ENCODE assay signal across 17 cellular contexts in genomic region chr20:38871560-38871953, GRCh38. TPM values are rescaled to one million over a fixed set of nuclear protein-coding genes. Genes with fewer than 3 reads are reported as not detected.
DNase-seq lines count a peak whose midpoint lies in the region; ATAC-seq and TF ChIP-seq lines count a peak whose summit lies in the region.
"Had no signal": no experiment of that assay in that cellular context is flagged by ENCODE, and none has a peak within 500 bp of the region (broad histone marks: within the 10 kb centered on the region; RNA-seq: fewer than 3 reads in every experiment).

No MANE protein-coding gene starts in this region.

- no TSS peak for BruUV-seq in OCI-LY7 (replicated peaks; lab: Mats Ljungman, UMichigan)

- H3K36me3 Mint-ChIP-seq in activated T-cell treated with anti-CD3 and anti-CD28 coated beads, Interleukin-2, amount 50 U/mL, for 4 hours (ENCODE audit: insufficient read depth) = peaks cover 19% of the 10 kb centered on the region
- H3K36me3 Mint-ChIP-seq in stimulated activated naive B cell treated with anti-CD40 and anti-IgM and Interleukin-4, amounts not matched to agents 10 μg/mL and 1 μg/mL and 100 μg/mL, for 72 hours = peaks cover 28 to 43% of the 10 kb centered on the region in 2 donors

- no peaks in the 10 kb centered on the region for H3K9me2 ChIP-seq in OCI-LY7 (ENCODE audit: insufficient read depth, low read length)

- TF ChIP-seq CTCF in OCI-LY7 (conservative IDR thresholded peaks at IDR 0.05; ENCODE audit: low read length) = no peak
- no peak for TF ChIP-seq CTCF in heart left ventricle (IDR thresholded peaks at IDR 0.05)

- WGBS in heart left ventricle, 4 donors = 38 to 53% (median 46%) methylated on average over 3 of the region's 3 CpGs

- H3K27ac ChIP-seq in OCI-LY7 (ENCODE audit: low read depth, low read length, poor library complexity, severe bottlenecking) = peak overlapping the region; percentile 97
- peak overlapping the region; percentile 88 for H3K27ac ChIP-seq in effector memory CD4-positive, alpha-beta T cell (ENCODE audit: insufficient read depth, low read length, poor library complexity, severe bottlenecking)
- H3K27ac ChIP-seq in heart left ventricle = no peak overlapping the region
- H3K27ac ChIP-seq: GM23248, SJSA1 had no signal

- peaks cover 82% of the 10 kb centered on the region for H3K4me1 Mint-ChIP-seq in activated T-cell treated with anti-CD3 and anti-CD28 coated beads, Interleukin-2, amount 50 U/mL, for 4 hours (ENCODE audit: low read depth)
- H3K4me1 Mint-ChIP-seq in stimulated activated naive B cell treated with anti-CD40 and anti-IgM and Interleukin-4, amounts not matched to agents 10 μg/mL and 1 μg/mL and 100 μg/mL, for 72 hours = peaks cover 66 to 86% of the 10 kb centered on the region in 2 donors
- H3K4me1 Mint-ChIP-seq: nephron progenitor cell had no signal

- peak overlapping the region; percentile 78 for H3K4me2 ChIP-seq in OCI-LY7 (ENCODE audit: low read length)

- peaks cover 58% of the 10 kb centered on the region for H3K79me2 ChIP-seq in OCI-LY7 (ENCODE audit: insufficient read depth, low read depth, low read length)

- H3K27ac Mint-ChIP-seq in stimulated activated naive B cell treated with anti-CD40 and anti-IgM and Interleukin-4, amounts not matched to agents 10 μg/mL and 1 μg/mL and 100 μg/mL, for 72 hours = peak overlapping the region; percentile 53
- H3K27ac Mint-ChIP-seq: nephron progenitor cell had no signal

- H3K9me3 ChIP-seq in OCI-LY7 (ENCODE audit: low read length) (peaks cover 4% of the 10 kb centered on the region; the same call in 1 of the 2 replicates), heart left ventricle (peaks cover 0 to 7% (median 0%) of the 10 kb centered on the region in 12 donors)
- H3K9me3 ChIP-seq in effector memory CD4-positive, alpha-beta T cell (ENCODE audit: control insufficient read depth, low read length) = no peaks in the 10 kb centered on the region
- H3K9me3 ChIP-seq: lower lobe of right lung, SJSA1 had no signal

- H3K9me3 Mint-ChIP-seq in activated T-cell treated with anti-CD3 and anti-CD28 coated beads, Interleukin-2, amount 50 U/mL, for 4 hours = no peaks in the 10 kb centered on the region
- H3K9me3 Mint-ChIP-seq in stimulated activated naive B cell treated with anti-CD40 and anti-IgM and Interleukin-4, amounts not matched to agents 10 μg/mL and 1 μg/mL and 100 μg/mL, for 72 hours = no peaks in the 10 kb centered on the region
- H3K9me3 Mint-ChIP-seq: nephron progenitor cell had no signal

- H3K4me1 ChIP-seq in OCI-LY7 (ENCODE audit: insufficient read depth, low read length, poor library complexity, severe bottlenecking) (peaks cover 91% of the 10 kb centered on the region), heart left ventricle (peaks cover 0 to 59% (median 29%) of the 10 kb centered on the region in 12 donors)
- peaks cover 59% of the 10 kb centered on the region for H3K4me1 ChIP-seq in effector memory CD4-positive, alpha-beta T cell (ENCODE audit: control insufficient read depth, insufficient read depth, low read length, poor library complexity, severe bottlenecking)
- H3K4me1 ChIP-seq: SJSA1 had no signal

- DNase-seq in activated T-cell treated with anti-CD3 and anti-CD28 coated beads, Interleukin-2, amount 50 U/mL, for 4 hours = no peak
- no peak for DNase-seq in activated T-cell treated with anti-CD3 and anti-CD28 coated beads, Interleukin-2, amount 50 U/mL, for 48 hours
- DNase-seq in OCI-LY7 (ENCODE audit: low spot score) = peak; percentile 40
- no peak for DNase-seq in effector memory CD4-positive, alpha-beta T cell
- DNase-seq in stimulated activated naive B cell treated with anti-CD40 and anti-IgM and Interleukin-4, amounts not matched to agents 10 μg/mL and 1 μg/mL and 100 μg/mL, for 72 hours = no peak
- no peak for DNase-seq in Right ventricle myocardium superior
- DNase-seq in heart left ventricle = no peak
- no peak for DNase-seq in T1000 (lab: John Stamatoyannopoulos, UW)
- DNase-seq: activated gamma-delta T cell, GF-D8, GM23248, lower lobe of right lung, NCI-H1105 treated with DMSO at 0.1 percent for 48 hours, NCI-H226, nephron progenitor cell, stomach had no signal

- H3K36me3 ChIP-seq in OCI-LY7 (ENCODE audit: insufficient read depth, low read length) = peaks cover 10% of the 10 kb centered on the region
- no peaks in the 10 kb centered on the region for H3K36me3 ChIP-seq in effector memory CD4-positive, alpha-beta T cell (ENCODE audit: control insufficient read depth, insufficient read depth, low read length)
- no peaks in the 10 kb centered on the region for H3K36me3 ChIP-seq in heart left ventricle
- H3K36me3 ChIP-seq: lower lobe of right lung, SJSA1, stomach had no signal

- no peak for TF ChIP-seq POLR2A in heart left ventricle (IDR thresholded peaks at IDR 0.05)

- intact Hi-C loops in OCI-LY7 (cut with micrococcal nuclease; ENCODE audit: unreplicated experiment) (no loop called here), Right ventricle myocardium superior (cut with DNase I) (no loop called here), heart left ventricle (cut with DNase I) (loop anchor here in 2 of 10 donors (5.0 to 10.0 kb wide), 2 partner anchors 44 to 67 kb away; partner anchors contain the start of gene PPP1R16B (in 1 of the 2))

- POLR2A ChIA-PET in OCI-LY7 (lab: Charles Lee) = interaction anchor here (1.0 to 5.7 kb wide), 5 partner anchors 9 to 66 kb away, joined by 3 to 46 read pairs (median 7); partner anchors contain the start of gene PPP1R16B

- no peaks in the 10 kb centered on the region for H3K27me3 Mint-ChIP-seq in activated T-cell treated with anti-CD3 and anti-CD28 coated beads, Interleukin-2, amount 50 U/mL, for 4 hours (ENCODE audit: low read depth)
- no peaks in the 10 kb centered on the region for H3K27me3 Mint-ChIP-seq in stimulated activated naive B cell treated with anti-CD40 and anti-IgM and Interleukin-4, amounts not matched to agents 10 μg/mL and 1 μg/mL and 100 μg/mL, for 72 hours

- H2AFZ ChIP-seq in OCI-LY7 (ENCODE audit: low read length) = no peak overlapping the region
- H2AFZ ChIP-seq: GM23248 had no signal

- no peak for ATAC-seq in activated T-cell treated with anti-CD3 and anti-CD28 coated beads, Interleukin-2, amount 50 U/mL, for 4 hours
- no peak for ATAC-seq in stimulated activated naive B cell treated with anti-CD40 and anti-IgM and Interleukin-4, amounts not matched to agents 10 μg/mL and 1 μg/mL and 100 μg/mL, for 72 hours (replicated peaks)
- ATAC-seq in Right ventricle myocardium superior (ENCODE audit: poor library complexity) (no peak), heart left ventricle (no peak)

- H4K20me1 ChIP-seq in OCI-LY7 (ENCODE audit: insufficient read depth, low read length) = no peaks in the 10 kb centered on the region

- CTCF ChIA-PET in OCI-LY7 (lab: Charles Lee; ENCODE audit: unreplicated experiment) = interaction anchor here (0.6 to 1.6 kb wide), 5 partner anchors 10 to 22 kb away, joined by 3 to 15 read pairs (median 4); no protein-coding TSS in a partner anchor

- H3K4me3 ChIP-seq in OCI-LY7 (ENCODE audit: low read depth, low read length, poor library complexity, severe bottlenecking) = no peak overlapping the region
- no peak overlapping the region for H3K4me3 ChIP-seq in effector memory CD4-positive, alpha-beta T cell (ENCODE audit: insufficient read depth, low read depth, low read length, poor library complexity, severe bottlenecking)
- H3K4me3 ChIP-seq in heart left ventricle = no peak overlapping the region
- H3K4me3 ChIP-seq: GM23248, lower lobe of right lung, SJSA1, stomach had no signal

- H3K4me3 Mint-ChIP-seq in activated T-cell treated with anti-CD3 and anti-CD28 coated beads, Interleukin-2, amount 50 U/mL, for 4 hours = peak overlapping the region; percentile 60
- peak overlapping the region; percentile 3 to 49 for H3K4me3 Mint-ChIP-seq in stimulated activated naive B cell treated with anti-CD40 and anti-IgM and Interleukin-4, amounts not matched to agents 10 μg/mL and 1 μg/mL and 100 μg/mL, for 72 hours
- H3K4me3 Mint-ChIP-seq: nephron progenitor cell had no signal

- H3K27me3 ChIP-seq in effector memory CD4-positive, alpha-beta T cell (replicated peaks; ENCODE audit: control insufficient read depth, insufficient read depth, low read length, poor library complexity, severe bottlenecking) = no peaks in the 10 kb centered on the region
- peaks cover 0 to 35% (median 0%) of the 10 kb centered on the region in 9 donors for H3K27me3 ChIP-seq in heart left ventricle

RNA-seq across cellular contexts. Expression of gene FAM83D, which starts 54.7 kb away (rescaled TPM):
- 1 to 10 TPM; 1.3 to 1.9 (median 1.4) TPM for total RNA-seq in activated T-cell treated with anti-CD3 and anti-CD28 coated beads, Interleukin-2, amount 50 U/mL, for 4 hours
- total RNA-seq in OCI-LY7 (2014; rRNA removed; shearing (Covaris generic)) = 33.2 and 48.2 TPM in 2 replicates
- total RNA-seq in OCI-LY7 (2022) (32.6 and 32.9 TPM in 2 replicates), Right ventricle myocardium superior (0.35 TPM), heart left ventricle (1 to 10 TPM in 2 of 9 donors, under 1 TPM in 7; 0.11 to 4.7 (median 0.56) TPM)
- polyA plus RNA-seq in heart left ventricle = 1 to 10 TPM in 1 of 2 donors, not detected in 1; 1.3 TPM

Comparison
In these comparisons a context has a peak if more than half of its experiments do, and no peak if none do; other contexts are left out.
1. H3K27ac ChIP-seq: peak in OCI-LY7 (single experiment) and effector memory CD4-positive, alpha-beta T cell (single experiment); none in heart left ventricle (0 of 12).
2. RNA of gene FAM83D, which starts 54.7 kb away (total RNA-seq): 32.6 to 48.2 TPM in OCI-LY7; 1.3 to 1.9 TPM in activated T-cell treated with anti-CD3 and anti-CD28 coated beads, Interleukin-2, amount 50 U/mL, for 4 hours, 0.11 to 4.7 TPM in heart left ventricle and 0.35 TPM in Right ventricle myocardium superior (single experiment); every median in the first group is over 4 times any median in the second.